1 cellular context compared by ENCODE assay signal in the genomic region with DNA sequence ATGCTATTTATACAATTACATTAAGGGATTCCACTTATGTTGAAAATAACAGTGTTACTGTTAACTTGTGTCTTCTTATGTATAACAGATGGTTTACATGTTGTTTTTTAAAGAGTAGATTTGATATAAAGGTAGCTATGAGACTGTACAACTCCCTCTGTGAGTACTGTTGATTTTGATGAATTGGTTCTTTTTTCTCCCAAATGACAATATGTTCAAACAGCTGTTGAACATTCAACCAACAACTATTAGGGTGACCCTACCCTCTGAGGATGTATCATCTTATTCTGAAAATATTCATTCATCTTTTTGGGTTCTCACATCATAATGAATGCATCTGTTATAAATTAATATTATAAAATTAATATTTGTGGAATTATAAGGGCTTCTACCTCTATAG.
TF ChIP-seq lines count a peak whose summit lies in the region.

No MANE protein-coding gene starts in this region.

TF ChIP-seq in HCT116, 20 proteins besides CTCF, POLR2A, EP300 and RAD21 (continued from another document):
- TF ChIP-seq REST (IDR thresholded peaks at IDR 0.05; ENCODE audit: low read depth) (no peak), SIN3A (IDR thresholded peaks at IDR 0.05; ENCODE audit: low read depth) (no peak), SRF (IDR thresholded peaks at IDR 0.05; ENCODE audit: low read depth) (no peak), EZH2phosphoT487 (IDR thresholded peaks at IDR 0.05; ENCODE audit: borderline replicate concordance) (no peak), ZFX (IDR thresholded peaks at IDR 0.05) (no peak)
